In the genomic region with DNA sequence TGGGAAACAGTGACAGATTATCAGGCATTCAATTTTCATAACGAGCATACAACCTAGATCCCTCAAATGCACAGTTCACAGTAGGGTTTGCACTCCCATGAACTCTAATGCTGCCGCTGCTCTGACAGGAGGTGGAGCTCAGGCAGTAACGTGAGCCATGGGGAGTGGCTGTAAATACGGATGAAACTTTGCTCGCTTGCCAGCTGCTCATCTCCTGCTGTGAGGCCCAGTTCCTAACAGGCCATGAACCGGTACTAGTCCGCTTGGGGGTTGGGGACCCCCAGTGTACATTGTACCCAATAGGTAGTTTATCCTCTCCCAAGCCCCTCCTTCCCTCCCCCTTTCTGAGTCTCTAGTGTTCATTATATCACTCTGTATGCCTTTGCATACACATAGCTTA, we compare ENCODE assay signal across 1 cellular context.
A peak's percentile ranks its signal among the peaks of the same experiment; 100 is the strongest.
TF ChIP-seq lines count a peak whose summit lies in the region.

No MANE protein-coding gene starts in this region.

TF ChIP-seq in HepG2, 621 proteins besides CTCF, POLR2A, EP300 and RAD21 (continued from another document and continues in another):
- TF ChIP-seq, protein P1, sequence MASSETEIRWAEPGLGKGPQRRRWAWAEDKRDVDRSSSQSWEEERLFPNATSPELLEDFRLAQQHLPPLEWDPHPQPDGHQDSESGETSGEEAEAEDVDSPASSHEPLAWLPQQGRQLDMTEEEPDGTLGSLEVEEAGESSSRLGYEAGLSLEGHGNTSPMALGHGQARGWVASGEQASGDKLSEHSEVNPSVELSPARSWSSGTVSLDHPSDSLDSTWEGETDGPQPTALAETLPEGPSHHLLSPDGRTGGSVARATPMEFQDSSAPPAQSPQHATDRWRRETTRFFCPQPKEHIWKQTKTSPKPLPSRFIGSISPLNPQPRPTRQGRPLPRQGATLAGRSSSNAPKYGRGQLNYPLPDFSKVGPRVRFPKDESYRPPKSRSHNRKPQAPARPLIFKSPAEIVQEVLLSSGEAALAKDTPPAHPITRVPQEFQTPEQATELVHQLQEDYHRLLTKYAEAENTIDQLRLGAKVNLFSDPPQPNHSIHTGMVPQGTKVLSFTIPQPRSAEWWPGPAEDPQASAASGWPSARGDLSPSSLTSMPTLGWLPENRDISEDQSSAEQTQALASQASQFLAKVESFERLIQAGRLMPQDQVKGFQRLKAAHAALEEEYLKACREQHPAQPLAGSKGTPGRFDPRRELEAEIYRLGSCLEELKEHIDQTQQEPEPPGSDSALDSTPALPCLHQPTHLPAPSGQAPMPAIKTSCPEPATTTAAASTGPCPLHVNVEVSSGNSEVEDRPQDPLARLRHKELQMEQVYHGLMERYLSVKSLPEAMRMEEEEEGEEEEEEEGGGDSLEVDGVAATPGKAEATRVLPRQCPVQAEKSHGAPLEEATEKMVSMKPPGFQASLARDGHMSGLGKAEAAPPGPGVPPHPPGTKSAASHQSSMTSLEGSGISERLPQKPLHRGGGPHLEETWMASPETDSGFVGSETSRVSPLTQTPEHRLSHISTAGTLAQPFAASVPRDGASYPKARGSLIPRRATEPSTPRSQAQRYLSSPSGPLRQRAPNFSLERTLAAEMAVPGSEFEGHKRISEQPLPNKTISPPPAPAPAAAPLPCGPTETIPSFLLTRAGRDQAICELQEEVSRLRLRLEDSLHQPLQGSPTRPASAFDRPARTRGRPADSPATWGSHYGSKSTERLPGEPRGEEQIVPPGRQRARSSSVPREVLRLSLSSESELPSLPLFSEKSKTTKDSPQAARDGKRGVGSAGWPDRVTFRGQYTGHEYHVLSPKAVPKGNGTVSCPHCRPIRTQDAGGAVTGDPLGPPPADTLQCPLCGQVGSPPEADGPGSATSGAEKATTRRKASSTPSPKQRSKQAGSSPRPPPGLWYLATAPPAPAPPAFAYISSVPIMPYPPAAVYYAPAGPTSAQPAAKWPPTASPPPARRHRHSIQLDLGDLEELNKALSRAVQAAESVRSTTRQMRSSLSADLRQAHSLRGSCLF (CRISPR knock-in tag; IDR thresholded peaks at IDR 0.05; ENCODE audit: borderline replicate concordance): no peak
- peak; percentile 36; the same call in 1 of the 2 replicates for TF ChIP-seq HNF4G (IDR thresholded peaks at IDR 0.05; ENCODE audit: borderline replicate concordance, low read depth, low read length)
- TF ChIP-seq HNF4G (CRISPR knock-in tag; IDR thresholded peaks at IDR 0.05; ENCODE audit: borderline replicate concordance, low read depth): no peak
- TF ChIP-seq, protein P2, sequence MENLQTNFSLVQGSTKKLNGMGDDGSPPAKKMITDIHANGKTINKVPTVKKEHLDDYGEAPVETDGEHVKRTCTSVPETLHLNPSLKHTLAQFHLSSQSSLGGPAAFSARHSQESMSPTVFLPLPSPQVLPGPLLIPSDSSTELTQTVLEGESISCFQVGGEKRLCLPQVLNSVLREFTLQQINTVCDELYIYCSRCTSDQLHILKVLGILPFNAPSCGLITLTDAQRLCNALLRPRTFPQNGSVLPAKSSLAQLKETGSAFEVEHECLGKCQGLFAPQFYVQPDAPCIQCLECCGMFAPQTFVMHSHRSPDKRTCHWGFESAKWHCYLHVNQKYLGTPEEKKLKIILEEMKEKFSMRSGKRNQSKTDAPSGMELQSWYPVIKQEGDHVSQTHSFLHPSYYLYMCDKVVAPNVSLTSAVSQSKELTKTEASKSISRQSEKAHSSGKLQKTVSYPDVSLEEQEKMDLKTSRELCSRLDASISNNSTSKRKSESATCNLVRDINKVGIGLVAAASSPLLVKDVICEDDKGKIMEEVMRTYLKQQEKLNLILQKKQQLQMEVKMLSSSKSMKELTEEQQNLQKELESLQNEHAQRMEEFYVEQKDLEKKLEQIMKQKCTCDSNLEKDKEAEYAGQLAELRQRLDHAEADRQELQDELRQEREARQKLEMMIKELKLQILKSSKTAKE (CRISPR knock-in tag; IDR thresholded peaks at IDR 0.05; ENCODE audit: borderline replicate concordance): no peak
- no peak for TF ChIP-seq TSC22D2 (CRISPR knock-in tag; IDR thresholded peaks at IDR 0.05; ENCODE audit: borderline replicate concordance)
- TF ChIP-seq SP2 (CRISPR knock-in tag; IDR thresholded peaks at IDR 0.05): no peak
- TF ChIP-seq, protein P3, sequence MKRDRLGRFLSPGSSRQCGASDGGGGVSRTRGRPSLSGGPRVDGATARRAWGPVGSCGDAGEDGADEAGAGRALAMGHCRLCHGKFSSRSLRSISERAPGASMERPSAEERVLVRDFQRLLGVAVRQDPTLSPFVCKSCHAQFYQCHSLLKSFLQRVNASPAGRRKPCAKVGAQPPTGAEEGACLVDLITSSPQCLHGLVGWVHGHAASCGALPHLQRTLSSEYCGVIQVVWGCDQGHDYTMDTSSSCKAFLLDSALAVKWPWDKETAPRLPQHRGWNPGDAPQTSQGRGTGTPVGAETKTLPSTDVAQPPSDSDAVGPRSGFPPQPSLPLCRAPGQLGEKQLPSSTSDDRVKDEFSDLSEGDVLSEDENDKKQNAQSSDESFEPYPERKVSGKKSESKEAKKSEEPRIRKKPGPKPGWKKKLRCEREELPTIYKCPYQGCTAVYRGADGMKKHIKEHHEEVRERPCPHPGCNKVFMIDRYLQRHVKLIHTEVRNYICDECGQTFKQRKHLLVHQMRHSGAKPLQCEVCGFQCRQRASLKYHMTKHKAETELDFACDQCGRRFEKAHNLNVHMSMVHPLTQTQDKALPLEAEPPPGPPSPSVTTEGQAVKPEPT (CRISPR knock-in tag; IDR thresholded peaks at IDR 0.05; ENCODE audit: low read depth): no peak
- no peak for TF ChIP-seq HOXA7 (CRISPR knock-in tag; IDR thresholded peaks at IDR 0.05)
- TF ChIP-seq PPARG (CRISPR knock-in tag; conservative IDR thresholded peaks at IDR 0.05): no peak
- no peak for TF ChIP-seq MZF1 (CRISPR knock-in tag; IDR thresholded peaks at IDR 0.05; ENCODE audit: borderline replicate concordance)
- TF ChIP-seq, protein P4, sequence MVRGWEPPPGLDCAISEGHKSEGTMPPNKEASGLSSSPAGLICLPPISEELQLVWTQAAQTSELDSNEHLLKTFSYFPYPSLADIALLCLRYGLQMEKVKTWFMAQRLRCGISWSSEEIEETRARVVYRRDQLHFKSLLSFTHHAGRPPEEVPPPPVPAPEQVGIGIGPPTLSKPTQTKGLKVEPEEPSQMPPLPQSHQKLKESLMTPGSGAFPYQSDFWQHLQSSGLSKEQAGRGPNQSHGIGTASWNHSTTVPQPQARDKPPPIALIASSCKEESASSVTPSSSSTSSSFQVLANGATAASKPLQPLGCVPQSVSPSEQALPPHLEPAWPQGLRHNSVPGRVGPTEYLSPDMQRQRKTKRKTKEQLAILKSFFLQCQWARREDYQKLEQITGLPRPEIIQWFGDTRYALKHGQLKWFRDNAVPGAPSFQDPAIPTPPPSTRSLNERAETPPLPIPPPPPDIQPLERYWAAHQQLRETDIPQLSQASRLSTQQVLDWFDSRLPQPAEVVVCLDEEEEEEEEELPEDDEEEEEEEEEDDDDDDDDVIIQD (CRISPR knock-in tag; IDR thresholded peaks at IDR 0.05; ENCODE audit: low read depth): no peak
- peak; percentile 43; the same call in 1 of the 2 replicates for TF ChIP-seq FOXA3 (CRISPR knock-in tag; IDR thresholded peaks at IDR 0.05)
- no peak for TF ChIP-seq ZSCAN21 (CRISPR knock-in tag; IDR thresholded peaks at IDR 0.05; ENCODE audit: borderline replicate concordance)
- no peak for TF ChIP-seq PAF1 (CRISPR knock-in tag; IDR thresholded peaks at IDR 0.05)
- TF ChIP-seq, protein P5, sequence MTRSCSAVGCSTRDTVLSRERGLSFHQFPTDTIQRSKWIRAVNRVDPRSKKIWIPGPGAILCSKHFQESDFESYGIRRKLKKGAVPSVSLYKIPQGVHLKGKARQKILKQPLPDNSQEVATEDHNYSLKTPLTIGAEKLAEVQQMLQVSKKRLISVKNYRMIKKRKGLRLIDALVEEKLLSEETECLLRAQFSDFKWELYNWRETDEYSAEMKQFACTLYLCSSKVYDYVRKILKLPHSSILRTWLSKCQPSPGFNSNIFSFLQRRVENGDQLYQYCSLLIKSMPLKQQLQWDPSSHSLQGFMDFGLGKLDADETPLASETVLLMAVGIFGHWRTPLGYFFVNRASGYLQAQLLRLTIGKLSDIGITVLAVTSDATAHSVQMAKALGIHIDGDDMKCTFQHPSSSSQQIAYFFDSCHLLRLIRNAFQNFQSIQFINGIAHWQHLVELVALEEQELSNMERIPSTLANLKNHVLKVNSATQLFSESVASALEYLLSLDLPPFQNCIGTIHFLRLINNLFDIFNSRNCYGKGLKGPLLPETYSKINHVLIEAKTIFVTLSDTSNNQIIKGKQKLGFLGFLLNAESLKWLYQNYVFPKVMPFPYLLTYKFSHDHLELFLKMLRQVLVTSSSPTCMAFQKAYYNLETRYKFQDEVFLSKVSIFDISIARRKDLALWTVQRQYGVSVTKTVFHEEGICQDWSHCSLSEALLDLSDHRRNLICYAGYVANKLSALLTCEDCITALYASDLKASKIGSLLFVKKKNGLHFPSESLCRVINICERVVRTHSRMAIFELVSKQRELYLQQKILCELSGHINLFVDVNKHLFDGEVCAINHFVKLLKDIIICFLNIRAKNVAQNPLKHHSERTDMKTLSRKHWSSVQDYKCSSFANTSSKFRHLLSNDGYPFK (CRISPR knock-in tag; IDR thresholded peaks at IDR 0.05; ENCODE audit: borderline replicate concordance): no peak
- no peak for TF ChIP-seq ZKSCAN5 (CRISPR knock-in tag; IDR thresholded peaks at IDR 0.05)
- TF ChIP-seq ZNF432 (CRISPR knock-in tag; IDR thresholded peaks at IDR 0.05; ENCODE audit: borderline replicate concordance): no peak
- TF ChIP-seq RFXANK (CRISPR knock-in tag; IDR thresholded peaks at IDR 0.05): no peak
- no peak for TF ChIP-seq ZFYVE20 (CRISPR knock-in tag; IDR thresholded peaks at IDR 0.05; ENCODE audit: borderline replicate concordance, low read depth)
- no peak for TF ChIP-seq HNRNPUL1 (IDR thresholded peaks at IDR 0.05; ENCODE audit: low read depth, low read length)
- TF ChIP-seq SIX4 (CRISPR knock-in tag; IDR thresholded peaks at IDR 0.05): peak; percentile 85
- peak; percentile 98 for TF ChIP-seq ZNF205 (CRISPR knock-in tag; IDR thresholded peaks at IDR 0.05)
- peak; percentile 36; the same call in 1 of the 2 replicates for TF ChIP-seq ZNF292 (CRISPR knock-in tag; IDR thresholded peaks at IDR 0.05; ENCODE audit: borderline replicate concordance, low read depth)
- TF ChIP-seq SNAI1 (CRISPR knock-in tag; IDR thresholded peaks at IDR 0.05; ENCODE audit: borderline replicate concordance): no peak
- TF ChIP-seq, protein P6, sequence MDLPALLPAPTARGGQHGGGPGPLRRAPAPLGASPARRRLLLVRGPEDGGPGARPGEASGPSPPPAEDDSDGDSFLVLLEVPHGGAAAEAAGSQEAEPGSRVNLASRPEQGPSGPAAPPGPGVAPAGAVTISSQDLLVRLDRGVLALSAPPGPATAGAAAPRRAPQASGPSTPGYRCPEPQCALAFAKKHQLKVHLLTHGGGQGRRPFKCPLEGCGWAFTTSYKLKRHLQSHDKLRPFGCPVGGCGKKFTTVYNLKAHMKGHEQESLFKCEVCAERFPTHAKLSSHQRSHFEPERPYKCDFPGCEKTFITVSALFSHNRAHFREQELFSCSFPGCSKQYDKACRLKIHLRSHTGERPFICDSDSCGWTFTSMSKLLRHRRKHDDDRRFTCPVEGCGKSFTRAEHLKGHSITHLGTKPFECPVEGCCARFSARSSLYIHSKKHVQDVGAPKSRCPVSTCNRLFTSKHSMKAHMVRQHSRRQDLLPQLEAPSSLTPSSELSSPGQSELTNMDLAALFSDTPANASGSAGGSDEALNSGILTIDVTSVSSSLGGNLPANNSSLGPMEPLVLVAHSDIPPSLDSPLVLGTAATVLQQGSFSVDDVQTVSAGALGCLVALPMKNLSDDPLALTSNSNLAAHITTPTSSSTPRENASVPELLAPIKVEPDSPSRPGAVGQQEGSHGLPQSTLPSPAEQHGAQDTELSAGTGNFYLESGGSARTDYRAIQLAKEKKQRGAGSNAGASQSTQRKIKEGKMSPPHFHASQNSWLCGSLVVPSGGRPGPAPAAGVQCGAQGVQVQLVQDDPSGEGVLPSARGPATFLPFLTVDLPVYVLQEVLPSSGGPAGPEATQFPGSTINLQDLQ (CRISPR knock-in tag; IDR thresholded peaks at IDR 0.05): no peak
- no peak for TF ChIP-seq ZNF614 (CRISPR knock-in tag; IDR thresholded peaks at IDR 0.05; ENCODE audit: borderline replicate concordance)
- TF ChIP-seq ZNF777 (CRISPR knock-in tag; IDR thresholded peaks at IDR 0.05): no peak
- TF ChIP-seq, protein P7, sequence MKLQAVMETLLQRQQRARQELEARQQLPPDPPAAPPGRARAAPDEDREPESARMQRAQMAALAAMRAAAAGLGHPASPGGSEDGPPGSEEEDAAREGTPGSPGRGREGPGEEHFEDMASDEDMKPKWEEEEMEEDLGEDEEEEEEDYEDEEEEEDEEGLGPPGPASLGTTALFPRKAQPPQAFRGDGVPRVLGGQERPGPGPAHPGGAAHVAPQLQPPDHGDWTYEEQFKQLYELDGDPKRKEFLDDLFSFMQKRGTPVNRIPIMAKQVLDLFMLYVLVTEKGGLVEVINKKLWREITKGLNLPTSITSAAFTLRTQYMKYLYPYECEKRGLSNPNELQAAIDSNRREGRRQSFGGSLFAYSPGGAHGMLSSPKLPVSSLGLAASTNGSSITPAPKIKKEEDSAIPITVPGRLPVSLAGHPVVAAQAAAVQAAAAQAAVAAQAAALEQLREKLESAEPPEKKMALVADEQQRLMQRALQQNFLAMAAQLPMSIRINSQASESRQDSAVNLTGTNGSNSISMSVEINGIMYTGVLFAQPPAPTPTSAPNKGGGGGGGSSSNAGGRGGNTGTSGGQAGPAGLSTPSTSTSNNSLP (IDR thresholded peaks at IDR 0.05; ENCODE audit: low read depth, low read length): no peak
- no peak for TF ChIP-seq MTA3 (CRISPR knock-in tag; IDR thresholded peaks at IDR 0.05)
- peak; percentile 32; the same call in 1 of the 2 replicates for TF ChIP-seq ZMYM4 (CRISPR knock-in tag; IDR thresholded peaks at IDR 0.05)
- TF ChIP-seq HNF4A (CRISPR knock-in tag; IDR thresholded peaks at IDR 0.05): peak; percentile 67
- no peak for TF ChIP-seq ZNF790 (CRISPR knock-in tag; IDR thresholded peaks at IDR 0.05; ENCODE audit: borderline replicate concordance)
- TF ChIP-seq ZNF430 (CRISPR knock-in tag; IDR thresholded peaks at IDR 0.05): no peak
- TF ChIP-seq CCDC6 (CRISPR knock-in tag; IDR thresholded peaks at IDR 0.05): no peak
- TF ChIP-seq, protein P8, sequence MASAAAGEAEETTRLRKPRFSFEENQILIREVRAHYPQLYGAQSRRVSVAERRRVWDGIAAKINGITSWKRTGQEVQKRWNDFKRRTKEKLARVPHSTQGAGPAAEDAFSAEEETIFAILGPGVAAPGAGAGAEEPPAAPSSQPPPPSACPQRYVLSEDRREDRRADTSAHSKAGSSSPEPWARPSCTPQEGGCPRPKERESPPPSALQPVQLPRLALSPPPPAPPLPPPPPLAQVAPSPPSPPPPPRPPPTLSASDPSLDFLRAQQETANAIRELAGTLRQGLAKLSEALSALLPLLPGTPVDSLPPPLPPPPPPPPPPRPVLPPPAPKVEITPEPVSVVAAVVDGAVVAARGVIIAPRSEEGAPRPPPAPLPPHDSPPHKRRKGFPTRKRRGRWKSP (CRISPR knock-in tag; IDR thresholded peaks at IDR 0.05): no peak
- TF ChIP-seq, protein P9, sequence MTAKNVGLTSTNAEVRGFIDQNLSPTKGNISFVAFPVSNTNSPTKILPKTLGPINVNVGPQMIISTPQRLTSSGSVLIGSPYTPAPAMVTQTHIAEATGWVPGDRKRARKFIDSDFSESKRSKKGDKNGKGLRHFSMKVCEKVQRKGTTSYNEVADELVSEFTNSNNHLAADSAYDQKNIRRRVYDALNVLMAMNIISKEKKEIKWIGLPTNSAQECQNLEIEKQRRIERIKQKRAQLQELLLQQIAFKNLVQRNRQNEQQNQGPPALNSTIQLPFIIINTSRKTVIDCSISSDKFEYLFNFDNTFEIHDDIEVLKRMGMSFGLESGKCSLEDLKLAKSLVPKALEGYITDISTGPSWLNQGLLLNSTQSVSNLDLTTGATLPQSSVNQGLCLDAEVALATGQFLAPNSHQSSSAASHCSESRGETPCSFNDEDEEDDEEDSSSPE (CRISPR knock-in tag; IDR thresholded peaks at IDR 0.05): no peak
- no peak for TF ChIP-seq ZNF746 (CRISPR knock-in tag; IDR thresholded peaks at IDR 0.05)
- TF ChIP-seq GZF1 (CRISPR knock-in tag; IDR thresholded peaks at IDR 0.05): no peak
- no peak for TF ChIP-seq ATAD3A (CRISPR knock-in tag; IDR thresholded peaks at IDR 0.05)
- no peak for TF ChIP-seq SOX6 (IDR thresholded peaks at IDR 0.05)
- TF ChIP-seq SOX6 (CRISPR knock-in tag; IDR thresholded peaks at IDR 0.05): 0 out of 2 replicates have a peak, but pooled peaks have one; percentile 17
